9 cellular contexts compared by ENCODE assay signal in the genomic region with DNA sequence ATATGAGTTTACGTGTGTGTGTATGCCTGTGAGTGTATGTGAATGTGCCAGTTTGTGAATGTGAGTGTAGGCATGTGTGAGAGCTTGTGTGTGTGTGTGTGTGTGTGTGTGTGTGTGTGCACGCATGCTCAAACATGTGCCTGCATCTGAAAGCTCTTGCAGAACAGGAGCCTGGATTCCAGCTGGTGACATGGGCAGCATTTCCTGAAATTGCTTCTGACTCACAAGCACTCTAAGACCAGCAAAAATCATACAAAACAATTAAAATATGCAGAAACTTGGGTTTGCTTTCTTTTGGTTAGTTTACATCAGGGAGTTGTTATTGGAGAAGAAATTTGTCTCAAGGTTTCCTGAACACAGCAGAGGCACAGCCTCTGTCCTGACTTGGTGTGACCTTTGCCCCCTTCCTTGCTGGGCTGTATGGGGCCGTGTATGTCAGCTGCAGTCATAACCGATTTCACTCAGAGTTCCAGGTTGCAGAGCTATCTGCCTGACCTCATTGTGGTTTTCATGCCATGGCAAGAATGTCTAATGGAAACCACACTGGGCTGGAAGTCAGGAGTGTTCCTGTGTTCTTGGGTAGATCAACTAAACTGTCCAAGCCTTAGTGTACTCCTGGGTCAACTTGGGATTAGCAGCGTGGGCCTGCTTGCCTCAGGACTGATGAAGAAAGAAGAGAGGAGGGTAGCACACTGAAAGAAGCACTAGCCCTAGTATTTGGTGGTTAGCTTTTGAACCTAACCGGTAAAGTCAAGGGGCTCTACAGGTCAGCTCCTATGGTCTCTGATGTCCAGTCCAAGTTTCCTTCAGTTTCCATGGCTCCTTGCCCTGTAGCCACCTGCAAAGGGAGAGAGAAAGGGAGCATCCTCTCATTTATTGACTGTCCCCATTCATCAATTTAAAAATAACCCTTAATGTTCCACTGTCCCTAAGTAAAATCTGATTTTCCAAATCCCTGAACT.
DNase-seq lines count a peak whose midpoint lies in the region; ATAC-seq, FAIRE-seq and TF ChIP-seq lines count a peak whose summit lies in the region.
"Had no signal": no experiment of that assay in that cellular context is flagged by ENCODE, and none has a peak within 500 bp of the region (broad histone marks: within the 10 kb centered on the region; RNA-seq: fewer than 3 reads in every experiment).

No MANE protein-coding gene starts in this region.

- TF ChIP-seq CTCF in fibroblast of the aortic adventitia (IDR thresholded peaks at IDR 0.05; ENCODE audit: insufficient read depth, low read length): no peak
- TF ChIP-seq CTCF in omental fat pad (IDR thresholded peaks at IDR 0.05): no peak

- no peak for TF ChIP-seq POLR2A in GM12891 (IDR thresholded peaks at IDR 0.05; ENCODE audit: low read depth, low read length)

- intact Hi-C loops in sciatic nerve (cut with DNase I): loop anchor here (10.0 kb wide), 1 partner anchor 642 kb away; no protein-coding TSS in a partner anchor

- ATAC-seq in SK-N-SH treated with all-trans-retinoic acid at 6 μM for 48 hours (peak; percentile 99), sciatic nerve (peak; percentile 94), HG03521 (IDR thresholded peaks at IDR 0.05; ENCODE audit: unreplicated experiment) (no peak), omental fat pad (ENCODE audit: low FRiP score) (no peak), GM21360 (IDR thresholded peaks at IDR 0.05; ENCODE audit: unreplicated experiment) (no peak)

- DNase-seq in GM12891 (ENCODE audit: insufficient read length, low spot score) (no peak), fibroblast of the aortic adventitia (ENCODE audit: low read depth) (peak; percentile 98), sciatic nerve (ENCODE audit: low spot score) (peak; percentile 61), omental fat pad (ENCODE audit: low spot score) (no peak)
- no peak for DNase-seq in activated CD4-positive, CD25-positive, alpha-beta regulatory T cell (lab: John Stamatoyannopoulos, UW)
- DNase-seq: NCI-H146 had no signal

- FAIRE-seq in GM12891 (lab: Jason Lieb, UNC): peak; percentile 40

- no peak overlapping the region for H3K4me3 ChIP-seq in fibroblast of the aortic adventitia (ENCODE audit: low read depth, low read length)

TF ChIP-seq in GM12891, 5 proteins besides CTCF, POLR2A, EP300 and RAD21:
- TF ChIP-seq POU2F2 (IDR thresholded peaks at IDR 0.05; ENCODE audit: low read depth, low read length): no peak
- TF ChIP-seq TAF1 (IDR thresholded peaks at IDR 0.05; ENCODE audit: low read depth, low read length): no peak
- TF ChIP-seq POLR2AphosphoS5 (IDR thresholded peaks at IDR 0.05; ENCODE audit: low read depth, low read length): no peak

TF ChIP-seq in SK-N-SH treated with all-trans-retinoic acid at 6 μM for 48 hours, 23 proteins besides CTCF, POLR2A, EP300 and RAD21:
- TF ChIP-seq, protein P1, sequence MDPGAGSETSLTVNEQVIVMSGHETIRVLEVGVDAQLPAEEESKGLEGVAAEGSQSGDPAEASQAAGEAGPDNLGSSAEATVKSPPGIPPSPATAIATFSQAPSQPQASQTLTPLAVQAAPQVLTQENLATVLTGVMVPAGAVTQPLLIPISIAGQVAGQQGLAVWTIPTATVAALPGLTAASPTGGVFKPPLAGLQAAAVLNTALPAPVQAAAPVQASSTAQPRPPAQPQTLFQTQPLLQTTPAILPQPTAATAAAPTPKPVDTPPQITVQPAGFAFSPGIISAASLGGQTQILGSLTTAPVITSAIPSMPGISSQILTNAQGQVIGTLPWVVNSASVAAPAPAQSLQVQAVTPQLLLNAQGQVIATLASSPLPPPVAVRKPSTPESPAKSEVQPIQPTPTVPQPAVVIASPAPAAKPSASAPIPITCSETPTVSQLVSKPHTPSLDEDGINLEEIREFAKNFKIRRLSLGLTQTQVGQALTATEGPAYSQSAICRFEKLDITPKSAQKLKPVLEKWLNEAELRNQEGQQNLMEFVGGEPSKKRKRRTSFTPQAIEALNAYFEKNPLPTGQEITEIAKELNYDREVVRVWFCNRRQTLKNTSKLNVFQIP (CRISPR knock-in tag; IDR thresholded peaks at IDR 0.05; ENCODE audit: borderline replicate concordance, low read depth): no peak
- TF ChIP-seq CSDC2 (CRISPR knock-in tag; IDR thresholded peaks at IDR 0.05) (peak; percentile 78), ZFP3 (CRISPR knock-in tag; IDR thresholded peaks at IDR 0.05) (0 out of 2 replicates have a peak, but pooled peaks have one; percentile 30), ESRRG (CRISPR knock-in tag; IDR thresholded peaks at IDR 0.05) (no peak), TOX (CRISPR knock-in tag; IDR thresholded peaks at IDR 0.05; ENCODE audit: borderline replicate concordance) (peak; percentile 82; the same call in 1 of the 2 replicates)
- TF ChIP-seq, protein P2, sequence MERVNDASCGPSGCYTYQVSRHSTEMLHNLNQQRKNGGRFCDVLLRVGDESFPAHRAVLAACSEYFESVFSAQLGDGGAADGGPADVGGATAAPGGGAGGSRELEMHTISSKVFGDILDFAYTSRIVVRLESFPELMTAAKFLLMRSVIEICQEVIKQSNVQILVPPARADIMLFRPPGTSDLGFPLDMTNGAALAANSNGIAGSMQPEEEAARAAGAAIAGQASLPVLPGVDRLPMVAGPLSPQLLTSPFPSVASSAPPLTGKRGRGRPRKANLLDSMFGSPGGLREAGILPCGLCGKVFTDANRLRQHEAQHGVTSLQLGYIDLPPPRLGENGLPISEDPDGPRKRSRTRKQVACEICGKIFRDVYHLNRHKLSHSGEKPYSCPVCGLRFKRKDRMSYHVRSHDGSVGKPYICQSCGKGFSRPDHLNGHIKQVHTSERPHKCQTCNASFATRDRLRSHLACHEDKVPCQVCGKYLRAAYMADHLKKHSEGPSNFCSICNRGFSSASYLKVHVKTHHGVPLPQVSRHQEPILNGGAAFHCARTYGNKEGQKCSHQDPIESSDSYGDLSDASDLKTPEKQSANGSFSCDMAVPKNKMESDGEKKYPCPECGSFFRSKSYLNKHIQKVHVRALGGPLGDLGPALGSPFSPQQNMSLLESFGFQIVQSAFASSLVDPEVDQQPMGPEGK (CRISPR knock-in tag; IDR thresholded peaks at IDR 0.05; ENCODE audit: borderline replicate concordance): peak; percentile 39; the same call in 1 of the 2 replicates

Comparison
In these comparisons a context has a peak if more than half of its experiments do, and no peak if none do; other contexts are left out.
1. DNase-seq: peak in fibroblast of the aortic adventitia (single experiment) and sciatic nerve (single experiment); none in GM12891 (single experiment), omental fat pad (single experiment) and activated CD4-positive, CD25-positive, alpha-beta regulatory T cell (0 of 4).
2. ATAC-seq: peak in SK-N-SH treated with all-trans-retinoic acid at 6 μM for 48 hours (single experiment) and sciatic nerve (single experiment); none in HG03521 (single experiment), omental fat pad (single experiment) and GM21360 (single experiment).